20 cellular contexts compared by ENCODE assay signal in the genomic region with DNA sequence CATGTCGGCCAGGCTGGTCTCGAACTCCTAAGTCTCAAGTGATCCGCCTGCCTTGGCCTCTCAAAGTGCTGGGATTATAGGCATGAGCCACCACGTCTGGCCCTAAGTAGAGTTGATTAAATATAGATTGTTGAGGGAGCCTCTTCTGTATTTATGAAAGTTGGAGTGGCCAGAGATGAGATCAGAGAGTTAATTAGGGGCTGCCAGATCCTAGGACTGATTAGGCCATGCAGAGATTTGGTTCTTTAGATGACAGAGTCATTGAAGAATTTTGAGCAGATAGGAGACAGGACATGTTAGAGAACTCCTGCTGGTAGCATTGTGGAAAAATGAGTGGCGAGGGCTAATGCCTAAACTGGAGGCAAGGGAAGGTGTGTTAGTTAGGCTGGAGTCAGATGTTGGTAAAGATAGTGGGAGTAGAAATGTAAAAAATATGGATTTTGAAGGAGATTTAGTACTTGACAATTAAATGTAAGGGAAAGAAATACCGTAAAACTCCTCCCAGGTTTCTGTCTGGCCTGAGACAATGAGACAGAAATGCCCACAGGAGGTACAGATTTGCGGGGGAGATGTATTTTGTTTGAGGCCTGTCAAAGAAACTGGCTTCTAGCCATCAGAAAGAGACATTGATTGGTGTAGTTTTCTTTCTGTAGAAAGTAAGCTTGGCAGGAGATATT. TPM values are rescaled to one million over a fixed set of nuclear protein-coding genes. Genes with fewer than 3 reads are reported as not detected.
A peak's percentile ranks its signal among the peaks of the same experiment; 100 is the strongest.
DNase-seq lines count a peak whose midpoint lies in the region; ATAC-seq and TF ChIP-seq lines count a peak whose summit lies in the region.
"Had no signal": no experiment of that assay in that cellular context is flagged by ENCODE, and none has a peak within 500 bp of the region (broad histone marks: within the 10 kb centered on the region; RNA-seq: fewer than 3 reads in every experiment).

No MANE protein-coding gene starts in this region.

- CTCF ChIA-PET in activated CD4-positive, alpha-beta T cell treated with anti-CD3 and anti-CD28 coated beads for 36 hours (lab: Charles Lee): interaction anchor here (0.6 kb wide), 1 partner anchor 47 kb away, joined by 3 read pairs; no protein-coding TSS in a partner anchor

- no peak overlapping the region for H3K4me3 ChIP-seq in GM23248
- no peak overlapping the region for H3K4me3 ChIP-seq in trophoblast cell (ENCODE audit: low read depth, low read length)
- no peak overlapping the region for H3K4me3 ChIP-seq in upper lobe of right lung
- H3K4me3 ChIP-seq: hepatocyte, spleen had no signal

- H3K9me2 ChIP-seq in GM23248 (ENCODE audit: insufficient read depth): no peaks in the 10 kb centered on the region

- H2AK5ac ChIP-seq in trophoblast cell (ENCODE audit: low read length): no peak overlapping the region

- H3K79me2 ChIP-seq in GM23248 (ENCODE audit: insufficient read depth) (0 out of 2 replicates have a peak, but pooled peaks cover 5% of the 10 kb centered on the region), trophoblast cell (ENCODE audit: control insufficient read depth, insufficient read depth, low read length, poor library complexity) (no peaks in the 10 kb centered on the region)
- H3K79me2 ChIP-seq: parathyroid adenoma had no signal

- 87 to 88% methylated on average over 7 of the region's 7 CpGs for WGBS in GM23248 (ENCODE audit: low coverage in 1 of 2, low lambda C conversion rate in 2 of 2, missing lambda C conversion rate in 2 of 2), 2 experiments
- WGBS in trophoblast cell (ENCODE audit: extremely low coverage, insufficient coverage, insufficient read length): 100% methylated on average over 1 of the region's 7 CpGs

- H3K9me3 Mint-ChIP-seq in activated CD4-positive, alpha-beta T cell treated with anti-CD3 and anti-CD28 coated beads for 36 hours (ENCODE audit: low read depth): no peaks in the 10 kb centered on the region
- no peaks in the 10 kb centered on the region for H3K9me3 Mint-ChIP-seq in brain
- H3K9me3 Mint-ChIP-seq: activated naive CD8-positive, alpha-beta T cell treated with anti-CD3 and anti-CD28 coated beads, Interleukin-2, amount 10 ng/mL, durations not matched to agents 7 days and 5 days; stimulated activated naive B cell treated with anti-CD40 and anti-IgM and Interleukin-4, amounts not matched to agents 10 μg/mL and 1 μg/mL and 100 μg/mL, for 72 hours; T-helper 1 cell treated with Interleukin-12 subunit alpha and Interleukin-12 subunit beta and Interleukin-4 antibody, amounts not matched to agents 30 μg/mL and 1 μg/mL, for 36 hours had no signal

- in situ Hi-C loops in GM23248 (cut with MboI): no loop called here

- POLR2A ChIA-PET in activated CD4-positive, alpha-beta T cell treated with anti-CD3 and anti-CD28 coated beads for 36 hours (lab: Charles Lee): interaction anchor here (0.6 kb wide), 1 partner anchor 17 kb away, joined by 5 read pairs; no protein-coding TSS in a partner anchor

- no peaks in the 10 kb centered on the region for H3K79me1 ChIP-seq in trophoblast cell (ENCODE audit: low read length)

- no peak overlapping the region for H3K14ac ChIP-seq in trophoblast cell (ENCODE audit: low read length)

- ATAC-seq in activated CD4-positive, alpha-beta T cell treated with anti-CD3 and anti-CD28 coated beads for 36 hours: no peak
- ATAC-seq in upper lobe of right lung (no peak), HG03280 (IDR thresholded peaks at IDR 0.05; ENCODE audit: unreplicated experiment) (no peak)
- ATAC-seq: stimulated activated naive B cell treated with anti-CD40 and anti-IgM and Interleukin-4, amounts not matched to agents 10 μg/mL and 1 μg/mL and 100 μg/mL, for 72 hours had no signal

- peaks cover 15% of the 10 kb centered on the region for H3K4me1 Mint-ChIP-seq in activated CD4-positive, alpha-beta T cell treated with anti-CD3 and anti-CD28 coated beads for 36 hours
- peaks cover 3% of the 10 kb centered on the region for H3K4me1 Mint-ChIP-seq in brain

- H3K36me3 ChIP-seq in GM23248 (ENCODE audit: low read depth) (peaks cover 44% of the 10 kb centered on the region), trophoblast cell (ENCODE audit: control insufficient read depth in 1 of 2, insufficient read depth in 2 of 2, low read length in 2 of 2) (peaks cover 6 to 8% of the 10 kb centered on the region in 2 experiments), upper lobe of right lung (peaks cover 74% of the 10 kb centered on the region)

- no peak overlapping the region for H2BK120ac ChIP-seq in trophoblast cell (ENCODE audit: insufficient read depth, low read length, poor library complexity)

- no peak overlapping the region for H3K4me3 Mint-ChIP-seq in activated CD4-positive, alpha-beta T cell treated with anti-CD3 and anti-CD28 coated beads for 36 hours
- no peak overlapping the region for H3K4me3 Mint-ChIP-seq in brain
- H3K4me3 Mint-ChIP-seq: activated naive CD8-positive, alpha-beta T cell treated with anti-CD3 and anti-CD28 coated beads, Interleukin-2, amount 10 ng/mL, durations not matched to agents 7 days and 5 days; stimulated activated naive B cell treated with anti-CD40 and anti-IgM and Interleukin-4, amounts not matched to agents 10 μg/mL and 1 μg/mL and 100 μg/mL, for 72 hours; T-helper 1 cell treated with Interleukin-12 subunit alpha and Interleukin-12 subunit beta and Interleukin-4 antibody, amounts not matched to agents 30 μg/mL and 1 μg/mL, for 36 hours had no signal

- H3K9me3 ChIP-seq in GM23248 (ENCODE audit: low read depth) (no peaks in the 10 kb centered on the region), trophoblast cell (ENCODE audit: insufficient read depth, low read depth, low read length) (no peaks in the 10 kb centered on the region), upper lobe of right lung (no peaks in the 10 kb centered on the region)
- H3K9me3 ChIP-seq: spleen had no signal

- no peak overlapping the region for H3K27ac ChIP-seq in GM23248
- peak overlapping the region; percentile 28 for H3K27ac ChIP-seq in trophoblast cell (ENCODE audit: low read depth, low read length)
- H3K27ac ChIP-seq in upper lobe of right lung: no peak overlapping the region
- H3K27ac ChIP-seq: hepatocyte, parathyroid adenoma, spleen had no signal

- H3K27me3 ChIP-seq in GM23248 (replicated peaks; ENCODE audit: insufficient read depth): no peaks in the 10 kb centered on the region
- H3K27me3 ChIP-seq in trophoblast cell (ENCODE audit: insufficient read depth, low read length): no peaks in the 10 kb centered on the region
- no peaks in the 10 kb centered on the region for H3K27me3 ChIP-seq in upper lobe of right lung
- H3K27me3 ChIP-seq: hepatocyte, spleen had no signal

- H3K18ac ChIP-seq in trophoblast cell (ENCODE audit: low read length): no peak overlapping the region

- no peak overlapping the region for H2BK12ac ChIP-seq in trophoblast cell (ENCODE audit: low read length)

- H3K36me3 Mint-ChIP-seq in activated CD4-positive, alpha-beta T cell treated with anti-CD3 and anti-CD28 coated beads for 36 hours (ENCODE audit: low read depth): peaks cover 48% of the 10 kb centered on the region
- H3K36me3 Mint-ChIP-seq in brain: peaks cover 64% of the 10 kb centered on the region

- no peaks in the 10 kb centered on the region for H3K27me3 Mint-ChIP-seq in activated CD4-positive, alpha-beta T cell treated with anti-CD3 and anti-CD28 coated beads for 36 hours
- H3K27me3 Mint-ChIP-seq in brain: no peaks in the 10 kb centered on the region
- H3K27me3 Mint-ChIP-seq: activated naive CD8-positive, alpha-beta T cell treated with anti-CD3 and anti-CD28 coated beads, Interleukin-2, amount 10 ng/mL, durations not matched to agents 7 days and 5 days; stimulated activated naive B cell treated with anti-CD40 and anti-IgM and Interleukin-4, amounts not matched to agents 10 μg/mL and 1 μg/mL and 100 μg/mL, for 72 hours had no signal

- H3K4me1 ChIP-seq in GM23248 (ENCODE audit: insufficient read depth) (no peaks in the 10 kb centered on the region), trophoblast cell (ENCODE audit: control insufficient read depth in 1 of 2, insufficient read depth in 2 of 2, low read length in 2 of 2) (peaks cover 0 to 3% of the 10 kb centered on the region in 2 experiments), upper lobe of right lung (no peaks in the 10 kb centered on the region)
- H3K4me1 ChIP-seq: parathyroid adenoma, spleen had no signal

- H3F3A ChIP-seq in GM23248 (ENCODE audit: insufficient read depth): no peaks in the 10 kb centered on the region

- H3K9ac ChIP-seq in GM23248: no peak overlapping the region
- no peak overlapping the region for H3K9ac ChIP-seq in trophoblast cell (ENCODE audit: low read length)
- H3K9ac ChIP-seq: parathyroid adenoma had no signal

- no peak overlapping the region for H3K4me2 ChIP-seq in GM23248 (ENCODE audit: unreplicated experiment)
- no peak overlapping the region for H3K4me2 ChIP-seq in trophoblast cell (ENCODE audit: low read length)
- H3K4me2 ChIP-seq: hepatocyte had no signal

- TF ChIP-seq CTCF in brain (conservative IDR thresholded peaks at IDR 0.05) (no peak), upper lobe of right lung (IDR thresholded peaks at IDR 0.05) (no peak)

- H4K91ac ChIP-seq in trophoblast cell (ENCODE audit: low read depth, low read length): no peak overlapping the region

- no peak overlapping the region for H3K23ac ChIP-seq in trophoblast cell (ENCODE audit: low read length)

- DNase-seq in activated CD4-positive, alpha-beta T cell treated with anti-CD3 and anti-CD28 coated beads for 36 hours: no peak
- DNase-seq in activated CD4-positive, alpha-beta T cell treated with anti-CD3 and anti-CD28 coated beads for 1 hour: no peak
- peak; percentile 18 for DNase-seq in GM23248
- DNase-seq in trophoblast cell: peak; percentile 78 to 91
- no peak for DNase-seq in upper lobe of right lung
- DNase-seq in HuH-7 (ENCODE audit: low spot score): no peak
- DNase-seq: activated naive CD8-positive, alpha-beta T cell treated with anti-CD3 and anti-CD28 coated beads, Interleukin-2, amount 10 ng/mL, durations not matched to agents 7 days and 5 days; central memory CD4-positive, alpha-beta T cell; effector memory CD4-positive, alpha-beta T cell; GF-D8; H7; NCI-H1694; NCI-H345; spleen; stimulated activated naive B cell treated with anti-CD40 and anti-IgM and Interleukin-4, amounts not matched to agents 10 μg/mL and 1 μg/mL and 100 μg/mL, for 72 hours had no signal

- H4K8ac ChIP-seq in trophoblast cell (ENCODE audit: low read depth, low read length): no peak overlapping the region

- H2AFZ ChIP-seq in GM23248 (no peak overlapping the region), trophoblast cell (ENCODE audit: insufficient read depth, low read length, poor library complexity) (no peak overlapping the region)
- H2AFZ ChIP-seq: hepatocyte, parathyroid adenoma had no signal

- no peak overlapping the region for H3K4ac ChIP-seq in trophoblast cell (ENCODE audit: low read depth, low read length)

- H4K12ac ChIP-seq in trophoblast cell (ENCODE audit: low read depth, low read length): no peak overlapping the region

- H3K27ac Mint-ChIP-seq in activated CD4-positive, alpha-beta T cell treated with anti-CD3 and anti-CD28 coated beads for 36 hours: peak overlapping the region; percentile 28
- H3K27ac Mint-ChIP-seq in brain: peak overlapping the region in 4 of 5 experiments; percentile 4 to 44 (median 20)
- H3K27ac Mint-ChIP-seq: stimulated activated naive B cell treated with anti-CD40 and anti-IgM and Interleukin-4, amounts not matched to agents 10 μg/mL and 1 μg/mL and 100 μg/mL, for 72 hours; T-helper 1 cell treated with Interleukin-12 subunit alpha and Interleukin-12 subunit beta and Interleukin-4 antibody, amounts not matched to agents 30 μg/mL and 1 μg/mL, for 36 hours had no signal

- H4K20me1 ChIP-seq in GM23248 (ENCODE audit: insufficient read depth): no peaks in the 10 kb centered on the region

- H2BK5ac ChIP-seq in trophoblast cell (ENCODE audit: low read depth, low read length, poor library complexity): no peak overlapping the region

- intact Hi-C loops in activated CD4-positive, alpha-beta T cell treated with anti-CD3 and anti-CD28 coated beads for 36 hours (cut with DNase I, micrococcal nuclease): no loop called here
- intact Hi-C loops in upper lobe of right lung (cut with DNase I): no loop called here

RNA-seq across cellular contexts. Expression of a gene that starts 23.4 kb away (rescaled TPM):
- 10 to 100 TPM; 34.2 to 51.8 TPM for total RNA-seq in activated CD4-positive, alpha-beta T cell treated with anti-CD3 and anti-CD28 coated beads for 36 hours
- 33.9 and 41.7 TPM in 2 replicates for total RNA-seq in GM23248 (2014; rRNA removed; shearing (Covaris generic))
- polyA plus RNA-seq in GM23248 (2016; fragmentation: Nextera tagmentation; extraction: Ambion mirVana): 30.6 and 33.6 TPM in 2 replicates
- 9.9 TPM for polyA plus RNA-seq in brain (ENCODE audit: insufficient read depth, low read depth, low replicate concordance)
- polyA plus RNA-seq in trophoblast cell (2013): 16.8 and 16.9 TPM in 2 replicates
- total RNA-seq in upper lobe of right lung: 77.1 TPM

Comparison
In these comparisons a context has a peak if more than half of its experiments do, and no peak if none do; other contexts are left out.
1. DNase-seq: peak in GM23248 (single experiment) and trophoblast cell (2 of 2); none in activated CD4-positive, alpha-beta T cell treated with anti-CD3 and anti-CD28 coated beads for 36 hours (single experiment), activated CD4-positive, alpha-beta T cell treated with anti-CD3 and anti-CD28 coated beads for 1 hour (single experiment), upper lobe of right lung (single experiment) and HuH-7 (single experiment).